32 cellular contexts compared by ENCODE assay signal in the genomic region with DNA sequence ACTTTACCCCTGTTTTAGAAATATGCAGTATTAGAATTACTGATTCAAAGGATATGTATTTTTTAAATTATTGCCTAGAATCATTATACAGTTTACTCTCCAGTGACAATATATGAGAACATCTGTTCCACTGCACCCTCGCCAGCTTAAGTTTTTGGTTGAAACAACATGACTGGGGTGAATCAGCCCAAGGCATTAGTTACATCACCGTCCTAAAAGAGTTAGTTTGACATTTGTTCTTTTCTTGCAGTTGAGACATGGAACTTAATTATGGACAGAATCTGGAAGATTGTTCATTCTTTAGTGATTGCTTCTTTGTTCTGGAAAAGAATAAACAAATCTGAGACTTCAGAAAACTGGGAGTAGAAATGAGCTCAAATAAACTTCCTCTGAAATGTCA.
A peak's percentile ranks its signal among the peaks of the same experiment; 100 is the strongest.
DNase-seq lines count a peak whose midpoint lies in the region; ATAC-seq and TF ChIP-seq lines count a peak whose summit lies in the region.
"Had no signal": no experiment of that assay in that cellular context is flagged by ENCODE, and none has a peak within 500 bp of the region (broad histone marks: within the 10 kb centered on the region; RNA-seq: fewer than 3 reads in every experiment).

No MANE protein-coding gene starts in this region.

- CTCF ChIA-PET in AG04449 (lab: Yijun Ruan, JAX) = no interaction called here

- DNase-seq in AG04449 (ENCODE audit: low read depth, low spot score) = peak; percentile 7
- peak; percentile 12 for DNase-seq in GM04504 (ENCODE audit: low read depth)
- DNase-seq in choroid plexus epithelial cell (ENCODE audit: low read depth) = peak; percentile 8
- DNase-seq in kidney epithelial cell (ENCODE audit: low read depth) = peak; percentile 63
- no peak for DNase-seq in stimulated activated CD4-positive, alpha-beta T cell treated with anti-CD3 and anti-CD28 coated beads, Interleukin-4, amount 100 ng/mL, for 1 hour
- DNase-seq in left lung = no peak
- DNase-seq in superior temporal gyrus (ENCODE audit: extremely low spot score) = no peak
- DNase-seq: 8988T; activated CD4-positive, alpha-beta T cell treated with anti-CD3 and anti-CD28 coated beads for 36 hours; activated CD8-positive, alpha-beta T cell treated with anti-CD3 and anti-CD28 coated beads, Interleukin-2, amount 10 ng/mL, durations not matched to agents 7 days and 5 days; activated effector memory CD4-positive, alpha-beta T cell treated with anti-CD3 and anti-CD28 coated beads, Interleukin-2, amount 50 U/mL, for 16 hours; activated naive CD8-positive, alpha-beta T cell treated with anti-CD3 and anti-CD28 coated beads for 36 hours; activated T-cell treated with anti-CD3 and anti-CD28 coated beads for 4 hours; COR-L47; DMS79; dorsolateral prefrontal cortex; gastrocnemius medialis; HFFc6; NCI-H1105; NCI-H187 treated with DMSO at 0.1 percent for 48 hours; NCI-H524 treated with DMSO at 0.1 percent for 48 hours; NK-92 treated with Interleukin-12 subunit alpha and Interleukin-12 subunit beta, amount 100 ng/mL, for 24 hours; PC-9; T-helper 2 cell; thyroid gland had no signal

- H3K27me3 ChIP-seq in kidney epithelial cell (ENCODE audit: control insufficient read depth, insufficient read depth, low read length) (no peaks in the 10 kb centered on the region), left lung (no peaks in the 10 kb centered on the region)
- H3K27me3 ChIP-seq: ascending aorta; BLaER1 treated with 17β-estradiol and CSF1 and Interleukin-3, amounts not matched to agents 10 nM and 100 nM; dorsolateral prefrontal cortex; gastrocnemius medialis; hepatocyte; thyroid gland had no signal

- H3K27ac ChIP-seq in left lung = no peak overlapping the region
- H3K27ac ChIP-seq: ascending aorta; BLaER1 treated with 17β-estradiol and CSF1 and Interleukin-3, amounts not matched to agents 10 nM and 100 nM; dorsolateral prefrontal cortex; gastrocnemius medialis; hepatocyte; PC-9; thyroid gland had no signal

- TF ChIP-seq CTCF in AG04449 (IDR thresholded peaks at IDR 0.05; ENCODE audit: insufficient read depth, low read length, missing control alignments) = no peak
- no peak for TF ChIP-seq CTCF in choroid plexus epithelial cell (conservative IDR thresholded peaks at IDR 0.05; ENCODE audit: low read depth, low read length)
- TF ChIP-seq CTCF in kidney epithelial cell (IDR thresholded peaks at IDR 0.05; ENCODE audit: insufficient read depth, low read length, poor library complexity, severe bottlenecking) = no peak
- no peak for TF ChIP-seq CTCF in left lung (IDR thresholded peaks at IDR 0.05)

- H3K4me3 ChIP-seq in AG04449 (ENCODE audit: low read depth, low read length) (no peak overlapping the region), choroid plexus epithelial cell (ENCODE audit: low read depth, low read length) (no peak overlapping the region), kidney epithelial cell (ENCODE audit: low read depth, low read length) (no peak overlapping the region), left lung (no peak overlapping the region)
- H3K4me3 ChIP-seq: ascending aorta; BLaER1 treated with 17β-estradiol and CSF1 and Interleukin-3, amounts not matched to agents 10 nM and 100 nM; dorsolateral prefrontal cortex; gastrocnemius medialis; GM12878; hepatocyte; PC-9; thyroid gland had no signal

- no peaks in the 10 kb centered on the region for H3K9me3 ChIP-seq in left lung
- H3K9me3 ChIP-seq: ascending aorta; BLaER1 treated with 17β-estradiol and CSF1 and Interleukin-3, amounts not matched to agents 10 nM and 100 nM; gastrocnemius medialis; thyroid gland had no signal

- intact Hi-C loops in left lung (cut with DNase I) = no loop called here

- H3K4me1 ChIP-seq in left lung = no peaks in the 10 kb centered on the region
- H3K4me1 ChIP-seq: BLaER1 treated with 17β-estradiol and CSF1 and Interleukin-3, amounts not matched to agents 10 nM and 100 nM; thyroid gland had no signal

- POLR2A ChIA-PET in AG04449 (lab: Yijun Ruan, JAX) = no interaction called here

- H3K36me3 ChIP-seq in kidney epithelial cell (ENCODE audit: control insufficient read depth, insufficient read depth, low read length) (no peaks in the 10 kb centered on the region), left lung (no peaks in the 10 kb centered on the region)
- H3K36me3 ChIP-seq: ascending aorta; BLaER1 treated with 17β-estradiol and CSF1 and Interleukin-3, amounts not matched to agents 10 nM and 100 nM; gastrocnemius medialis; thyroid gland had no signal

- ATAC-seq in HG03045 (IDR thresholded peaks at IDR 0.05; ENCODE audit: unreplicated experiment) (no peak), left lung (no peak)
- ATAC-seq: activated CD4-positive, alpha-beta T cell treated with anti-CD3 and anti-CD28 coated beads for 36 hours; activated CD8-positive, alpha-beta T cell treated with anti-CD3 and anti-CD28 coated beads, Interleukin-2, amount 10 ng/mL, durations not matched to agents 7 days and 5 days; gastrocnemius medialis; GM12878; Right ventricle myocardium inferior; SK-N-SH treated with all-trans-retinoic acid at 6 μM for 48 hours had no signal

Comparison
In these comparisons a context has a peak if more than half of its experiments do, and no peak if none do; other contexts are left out.
1. DNase-seq: peak in AG04449 (single experiment), GM04504 (single experiment), choroid plexus epithelial cell (single experiment) and kidney epithelial cell (single experiment); none in stimulated activated CD4-positive, alpha-beta T cell treated with anti-CD3 and anti-CD28 coated beads, Interleukin-4, amount 100 ng/mL, for 1 hour (single experiment), left lung (0 of 2) and superior temporal gyrus (single experiment).